Comparison of ENCODE assay signal across 13 cellular contexts in the genomic region with DNA sequence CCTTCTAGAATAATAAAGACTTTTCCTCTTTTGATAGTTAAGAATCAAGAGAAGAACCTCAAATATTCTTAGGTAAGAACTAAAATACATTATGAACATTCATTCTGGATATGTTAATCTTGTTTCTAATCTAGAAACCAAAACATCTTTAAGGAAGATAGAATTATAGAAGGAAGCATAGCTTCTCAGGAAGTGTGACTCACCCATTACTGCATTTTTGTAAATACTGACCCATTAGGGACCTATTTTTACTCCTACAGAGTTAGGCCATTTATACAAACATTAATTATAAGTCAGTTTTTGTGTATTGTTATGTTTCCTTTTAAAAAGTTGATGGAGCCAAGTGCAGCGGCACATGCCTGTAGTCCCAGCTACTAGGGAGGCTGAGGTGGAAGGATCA.
DNase-seq lines count a peak whose midpoint lies in the region; ATAC-seq, FAIRE-seq and TF ChIP-seq lines count a peak whose summit lies in the region.
"Had no signal": no experiment of that assay in that cellular context is flagged by ENCODE, and none has a peak within 500 bp of the region (broad histone marks: within the 10 kb centered on the region; RNA-seq: fewer than 3 reads in every experiment).

No MANE protein-coding gene starts in this region.

- H3K79me2 ChIP-seq in HCT116 (ENCODE audit: insufficient read depth, low read length), result no peaks in the 10 kb centered on the region

- H3K9me3 ChIP-seq in A549 (no peaks in the 10 kb centered on the region), HCT116 (ENCODE audit: control insufficient read depth in 1 of 2, insufficient read depth in 1 of 2, low read depth in 1 of 2, low read length in 2 of 2) (no peaks in the 10 kb centered on the region), adipocyte (ENCODE audit: control insufficient read depth, low read length) (no peaks in the 10 kb centered on the region)
- H3K9me3 ChIP-seq: gastrocnemius medialis had no signal

- POLR2A ChIA-PET in A549 (lab: Yijun Ruan, JAX) (no interaction called here), HCT116 (lab: Charles Lee) (interaction anchor here (1.2 kb wide), 1 partner anchor 25 kb away, joined by 3 read pairs; no protein-coding TSS in a partner anchor)

- H2AFZ ChIP-seq in HCT116 (ENCODE audit: low read depth, low read length, poor library complexity, severe bottlenecking), result no peak overlapping the region

- TF ChIP-seq EP300 in A549 (IDR thresholded peaks at IDR 0.05), result no peak

- CTCF ChIA-PET in A549 (lab: Yijun Ruan, JAX) (no interaction called here), HCT116 (lab: Charles Lee) (no interaction called here)

- no TSS peak for BruUV-seq in HCT116 (replicated peaks; lab: Mats Ljungman, UMichigan)

- TF ChIP-seq POLR2A in A549 (IDR thresholded peaks at IDR 0.05; ENCODE audit: low read length) (no peak), HCT116 (IDR thresholded peaks at IDR 0.05; ENCODE audit: borderline replicate concordance, extremely low read depth, insufficient read depth, insufficient read length) (no peak)

- H3K27ac ChIP-seq in A549 (peak overlapping the region; percentile 27 to 52; a peak in 1 of 6 replicates), HCT116 (ENCODE audit: low read depth, low read length) (no peak overlapping the region)
- H3K27ac ChIP-seq: gastrocnemius medialis had no signal

- H4K20me1 ChIP-seq in HCT116 (ENCODE audit: insufficient read depth), result no peaks in the 10 kb centered on the region

- WGBS in A549 (ENCODE audit: missing lambda C conversion rate), result 23% methylated on average over 1 of the region's 1 CpG

- no peak overlapping the region for H3K9ac ChIP-seq in HCT116 (ENCODE audit: low read length)
- no peak overlapping the region for H3K9ac ChIP-seq in adipocyte (ENCODE audit: low read length)

- DNase-seq in A549 (ENCODE audit: low read depth in 1 of 2, low spot score in 1 of 2) (no peak), HCT116 (ENCODE audit: low read depth, low spot score) (no peak), adipocyte (ENCODE audit: low read depth) (peak; percentile 56), fibroblast of villous mesenchyme (ENCODE audit: low read depth) (peak; percentile 77), occipital lobe (lab: John Stamatoyannopoulos, UW) (no peak), mesenteric fat pad (ENCODE audit: low spot score) (no peak), cerebellum (ENCODE audit: low spot score) (no peak)
- DNase-seq: activated CD4-positive, alpha-beta T cell treated with anti-CD3 and anti-CD28 coated beads for 4 hours; gastrocnemius medialis; islet precursor cell; NCI-H2171 treated with DMSO at 0.1 percent for 48 hours; T-helper 2 cell had no signal

- peaks cover 19% of the 10 kb centered on the region for H3K4me1 ChIP-seq in A549
- peaks cover 0 to 10% of the 10 kb centered on the region in 2 experiments; a peak in 1 of 4 replicates for H3K4me1 ChIP-seq in HCT116 (ENCODE audit: control insufficient read depth in 1 of 2, insufficient read depth in 2 of 2, low read length in 2 of 2)
- peaks cover 7% of the 10 kb centered on the region for H3K4me1 ChIP-seq in adipocyte (ENCODE audit: control insufficient read depth, insufficient read depth, low read length)
- H3K4me1 ChIP-seq: gastrocnemius medialis had no signal

- no peaks in the 10 kb centered on the region for H3K9me2 ChIP-seq in HCT116 (ENCODE audit: insufficient read depth)

- H3K4me3 ChIP-seq in A549, result no peak overlapping the region
- H3K4me3 ChIP-seq in HCT116 (replicated peaks in 1 of 2; ENCODE audit: low read depth in 1 of 2, low read length in 2 of 2), result no peak overlapping the region
- H3K4me3 ChIP-seq in adipocyte (ENCODE audit: low read length), result no peak overlapping the region
- no peak overlapping the region for H3K4me3 ChIP-seq in fibroblast of villous mesenchyme (ENCODE audit: low read depth, low read length)
- H3K4me3 ChIP-seq: gastrocnemius medialis had no signal

- intact Hi-C loops in HCT116 (cut with micrococcal nuclease), result no loop called here

- H3K4me2 ChIP-seq in A549 (peak overlapping the region; percentile 32; the same call in 2 of the 3 replicates), HCT116 (ENCODE audit: low read length) (peak overlapping the region; percentile 18; the same call in 1 of the 2 replicates)

- ATAC-seq in A549 (no peak), HCT116 (no peak), GM18498 (IDR thresholded peaks at IDR 0.05; ENCODE audit: unreplicated experiment) (no peak)
- ATAC-seq: gastrocnemius medialis had no signal

- H3K36me3 ChIP-seq in HCT116 (ENCODE audit: control insufficient read depth in 1 of 2, insufficient read depth in 2 of 2, low read length in 2 of 2) (no peaks in the 10 kb centered on the region), adipocyte (ENCODE audit: control insufficient read depth, insufficient read depth, low read length, severe bottlenecking) (no peaks in the 10 kb centered on the region)
- H3K36me3 ChIP-seq: gastrocnemius medialis had no signal

- H3K27me3 ChIP-seq in HCT116 (ENCODE audit: insufficient read depth, low read length) (no peaks in the 10 kb centered on the region), adipocyte (replicated peaks; ENCODE audit: control insufficient read depth, insufficient read depth, low read length) (no peaks in the 10 kb centered on the region)
- H3K27me3 ChIP-seq: gastrocnemius medialis had no signal

- no peak for TF ChIP-seq CTCF in A549 (IDR thresholded peaks at IDR 0.05)
- no peak for TF ChIP-seq CTCF in HCT116 (IDR thresholded peaks at IDR 0.05 in 2 of 3, conservative IDR thresholded peaks at IDR 0.05 in 1 of 3; ENCODE audit: borderline replicate concordance in 1 of 3, insufficient read depth in 1 of 3, low read depth in 2 of 3, low read length in 2 of 3)
- TF ChIP-seq CTCF in fibroblast of villous mesenchyme (IDR thresholded peaks at IDR 0.05; ENCODE audit: insufficient read depth, low read depth, low read length), result no peak

- RAD21 ChIA-PET in HCT116 (lab: Charles Lee; ENCODE audit: low non-redundant PET in 1 of 2, low total read pairs in 2 of 2, uncharacterized antibody in 2 of 2, unreplicated experiment in 2 of 2), result no interaction called here

- no peak for FAIRE-seq in A549 (lab: Jason Lieb, UNC)

- TF ChIP-seq RAD21 in A549 (conservative IDR thresholded peaks at IDR 0.05 in 1 of 2, IDR thresholded peaks at IDR 0.05 in 1 of 2), result no peak
- no peak for TF ChIP-seq RAD21 in HCT116 (IDR thresholded peaks at IDR 0.05; ENCODE audit: low read depth)

TF ChIP-seq in A549, 52 proteins besides CTCF, POLR2A, EP300 and RAD21:
- TF ChIP-seq FOSL2 (IDR thresholded peaks at IDR 0.05) (no peak), FOSL2 (CRISPR knock-in tag; IDR thresholded peaks at IDR 0.05) (peak; percentile 28; the same call in 1 of the 2 replicates), KDM1A (IDR thresholded peaks at IDR 0.05; ENCODE audit: low read depth) (no peak)

TF ChIP-seq in HCT116, 20 proteins besides CTCF, POLR2A, EP300 and RAD21:
- TF ChIP-seq FOSL1 (IDR thresholded peaks at IDR 0.05; ENCODE audit: low read depth), result peak; percentile 8; the same call in 1 of the 2 replicates
- TF ChIP-seq CBX3 (IDR thresholded peaks at IDR 0.05; ENCODE audit: low read depth), result no peak

Comparison
In these comparisons a context has a peak if more than half of its experiments do, and no peak if none do; other contexts are left out.
1. DNase-seq: peak in adipocyte (single experiment) and fibroblast of villous mesenchyme (single experiment); none in A549 (0 of 2), HCT116 (single experiment), occipital lobe (single experiment), mesenteric fat pad (single experiment) and cerebellum (single experiment).